Comparison of ENCODE assay signal across 1 cellular context in genomic region chr17:57868007-57868774, GRCh38.
TF ChIP-seq lines count a peak whose summit lies in the region.

No MANE protein-coding gene starts in this region.

TF ChIP-seq in HEK293, 187 proteins besides CTCF, POLR2A, EP300 and RAD21 (continued from another document and continues in another):
- TF ChIP-seq TSHZ1 (tag by site-specific recombination; IDR thresholded peaks at IDR 0.05; ENCODE audit: borderline replicate concordance), result no peak
- peak; percentile 93 for TF ChIP-seq GLIS2 (tag by site-specific recombination; IDR thresholded peaks at IDR 0.05)
- TF ChIP-seq ZNF398 (tag by site-specific recombination; IDR thresholded peaks at IDR 0.05), result peak; percentile 81
- no peak for TF ChIP-seq KLF9 (tag by site-specific recombination; IDR thresholded peaks at IDR 0.05; ENCODE audit: low read depth)
- TF ChIP-seq ZNF645 (tag by site-specific recombination; IDR thresholded peaks at IDR 0.05), result no peak
- no peak for TF ChIP-seq ZNF324 (tag by site-specific recombination; IDR thresholded peaks at IDR 0.05)
- TF ChIP-seq ZNF354C (tag by site-specific recombination; IDR thresholded peaks at IDR 0.05; ENCODE audit: borderline replicate concordance, low read depth), result no peak
- peak; percentile 86 for TF ChIP-seq PATZ1 (tag by site-specific recombination; IDR thresholded peaks at IDR 0.05)
- no peak for TF ChIP-seq HOXD13 (CRISPR knock-in tag; IDR thresholded peaks at IDR 0.05; ENCODE audit: borderline replicate concordance)
- TF ChIP-seq ZNF112 (tag by site-specific recombination; IDR thresholded peaks at IDR 0.05), result no peak
- 0 out of 2 replicates have a peak, but pooled peaks have one; percentile 40 for TF ChIP-seq ZSCAN23 (tag by site-specific recombination; IDR thresholded peaks at IDR 0.05)
- no peak for TF ChIP-seq ZNF274 (IDR thresholded peaks at IDR 0.05; ENCODE audit: low read length)
- TF ChIP-seq ZNF274 (tag by site-specific recombination; IDR thresholded peaks at IDR 0.05; ENCODE audit: borderline replicate concordance), result no peak
- TF ChIP-seq ZNF202 (tag by site-specific recombination; IDR thresholded peaks at IDR 0.05; ENCODE audit: borderline replicate concordance), result no peak
- TF ChIP-seq GLIS1 (tag by site-specific recombination; IDR thresholded peaks at IDR 0.05), result peak; percentile 92
- TF ChIP-seq ZNF707 (tag by site-specific recombination; IDR thresholded peaks at IDR 0.05), result no peak
- TF ChIP-seq ZNF266 (tag by site-specific recombination; IDR thresholded peaks at IDR 0.05; ENCODE audit: low read depth), result peak; percentile 81; the same call in 1 of the 2 replicates
- no peak for TF ChIP-seq ZNF555 (tag by site-specific recombination; conservative IDR thresholded peaks at IDR 0.05)
- TF ChIP-seq ZNF23 (tag by site-specific recombination; IDR thresholded peaks at IDR 0.05; ENCODE audit: borderline replicate concordance), result no peak
- no peak for TF ChIP-seq ZBTB7A (tag by site-specific recombination; IDR thresholded peaks at IDR 0.05; ENCODE audit: low read depth)
- TF ChIP-seq ZNF629 (tag by site-specific recombination; IDR thresholded peaks at IDR 0.05), result peak; percentile 51; the same call in 1 of the 2 replicates
- TF ChIP-seq ZNF138 (tag by site-specific recombination; IDR thresholded peaks at IDR 0.05; ENCODE audit: borderline replicate concordance), result no peak
- no peak for TF ChIP-seq HIC1 (tag by site-specific recombination; IDR thresholded peaks at IDR 0.05)
- no peak for TF ChIP-seq ZNF335 (tag by site-specific recombination; conservative IDR thresholded peaks at IDR 0.05)
- TF ChIP-seq ZNF510 (tag by site-specific recombination; IDR thresholded peaks at IDR 0.05; ENCODE audit: insufficient replicate concordance), result no peak
- TF ChIP-seq ZNF677 (tag by site-specific recombination; IDR thresholded peaks at IDR 0.05), result no peak
- TF ChIP-seq ZNF658 (tag by site-specific recombination; IDR thresholded peaks at IDR 0.05), result no peak
- TF ChIP-seq ZNF549 (tag by site-specific recombination; IDR thresholded peaks at IDR 0.05), result no peak
- TF ChIP-seq ZNF404 (tag by site-specific recombination; IDR thresholded peaks at IDR 0.05), result no peak
- TF ChIP-seq ZBTB11 (tag by site-specific recombination; conservative IDR thresholded peaks at IDR 0.05; ENCODE audit: low read depth), result no peak
- no peak for TF ChIP-seq PRDM2 (tag by site-specific recombination; IDR thresholded peaks at IDR 0.05; ENCODE audit: borderline replicate concordance)
